ENCODE assay signal across 27 cellular contexts in genomic region chr13:73064991-73065390, GRCh38. TPM values are rescaled to one million over a fixed set of nuclear protein-coding genes. Genes with fewer than 3 reads are reported as not detected.
DNase-seq lines count a peak whose midpoint lies in the region; ATAC-seq and TF ChIP-seq lines count a peak whose summit lies in the region.
"Had no signal": no experiment of that assay in that cellular context is flagged by ENCODE, and none has a peak within 500 bp of the region (broad histone marks: within the 10 kb centered on the region; RNA-seq: fewer than 3 reads in every experiment).

No MANE protein-coding gene starts in this region.

- intact Hi-C loops in colonic mucosa (cut with DNase I), result no loop called here

- H3K4me1 ChIP-seq in colonic mucosa (no peaks in the 10 kb centered on the region), mucosa of rectum (ENCODE audit: control insufficient read depth in 2 of 2, insufficient read depth in 2 of 2, low read length in 2 of 2) (peaks cover 3 to 11% of the 10 kb centered on the region in 2 donors)

- no peak for ATAC-seq in GM18909 (IDR thresholded peaks at IDR 0.05; ENCODE audit: poor library complexity, unreplicated experiment)
- ATAC-seq in GM21825 (IDR thresholded peaks at IDR 0.05; ENCODE audit: unreplicated experiment), result no peak
- no peak for ATAC-seq in HG02571 (IDR thresholded peaks at IDR 0.05; ENCODE audit: unreplicated experiment)
- ATAC-seq: left ventricle myocardium superior, right cardiac atrium had no signal

- no peaks in the 10 kb centered on the region for H3K36me3 ChIP-seq in colonic mucosa
- H3K36me3 ChIP-seq in mucosa of rectum (ENCODE audit: control insufficient read depth in 2 of 2, insufficient read depth in 2 of 2, low read length in 2 of 2), result peaks cover 28 to 35% of the 10 kb centered on the region in 2 donors

- H3K9me3 ChIP-seq in colonic mucosa, result no peaks in the 10 kb centered on the region
- H3K9me3 ChIP-seq in mucosa of rectum (ENCODE audit: control insufficient read depth in 2 of 2, low read length in 2 of 2), result no peaks in the 10 kb centered on the region
- H3K9me3 ChIP-seq: esophagus muscularis mucosa had no signal

- no peaks in the 10 kb centered on the region for H3K27me3 ChIP-seq in colonic mucosa
- H3K27me3 ChIP-seq in mucosa of rectum (ENCODE audit: control insufficient read depth in 2 of 2, insufficient read depth in 2 of 2, low read length in 2 of 2), result no peaks in the 10 kb centered on the region
- H3K27me3 ChIP-seq: esophagus muscularis mucosa had no signal

- H3K27ac ChIP-seq in 22Rv1, result peak overlapping the region; percentile 51; the same call in 1 of the 2 replicates
- H3K27ac ChIP-seq in colonic mucosa, result peak overlapping the region; percentile 72
- peak overlapping the region; percentile 26 to 84 for H3K27ac ChIP-seq in mucosa of rectum (ENCODE audit: low read depth in 2 of 2, low read length in 2 of 2)
- H3K27ac ChIP-seq: esophagus muscularis mucosa, GM23248 had no signal

- H3K9ac ChIP-seq in colonic mucosa (ENCODE audit: low read depth in 2 of 2, low read length in 2 of 2), result peak overlapping the region in 1 of 2 donors; percentile 99
- H3K9ac ChIP-seq in mucosa of rectum (ENCODE audit: low read depth in 1 of 2, low read length in 2 of 2), result peak overlapping the region in 1 of 2 donors; percentile 86
- H3K9ac ChIP-seq: GM23248 had no signal

- H3K4me3 ChIP-seq in colonic mucosa (peak overlapping the region; percentile 77), mucosa of rectum (ENCODE audit: low read length in 2 of 2) (peak overlapping the region; percentile 36 to 90)
- H3K4me3 ChIP-seq: esophagus muscularis mucosa, GM23248 had no signal

- DNase-seq in HT-29 (ENCODE audit: low spot score) (peak; percentile 75), colonic mucosa (no peak), NCI-H2107 treated with DMSO at 0.1 percent for 48 hours (lab: John Stamatoyannopoulos, UW; ENCODE audit: unreplicated experiment) (no peak)
- DNase-seq: activated CD4-positive, alpha-beta T cell treated with anti-CD3 and anti-CD28 coated beads for 1 hour; activated CD8-positive, alpha-beta memory T cell treated with anti-CD3 and anti-CD28 coated beads for 24 hours; activated naive CD4-positive, alpha-beta T cell treated with anti-CD3 and anti-CD28 coated beads for 36 hours; activated T-cell treated with anti-CD3 and anti-CD28 coated beads, Interleukin-2, amount 50 U/mL, for 48 hours; amygdala; caudate nucleus; GF-D8; GM23248; left ventricle myocardium superior; MM.1S; NCI-H1436; NCI-H226; occipital lobe; right cardiac atrium; RPMI8226; stimulated activated CD4-positive, alpha-beta T cell treated with anti-CD3 and anti-CD28 coated beads, Interleukin-15, amount 100 ng/mL, for 24 hours; substantia nigra; SW 1271 had no signal

- TF ChIP-seq CTCF in 22Rv1 (IDR thresholded peaks at IDR 0.05) (no peak), colonic mucosa (IDR thresholded peaks at IDR 0.05) (no peak)

RNA-seq across cellular contexts. Expression of gene KLF5, which starts 6.2 kb away (rescaled TPM):
- total RNA-seq in HT-29 (2014; rRNA removed; shearing (Covaris generic)), result 129 and 135 TPM in 2 replicates
- 100 to 1,000 TPM; 334 to 424 TPM for total RNA-seq in colonic mucosa
